In genomic region chr6:105231771-105232170, GRCh38 we compare ENCODE assay signal across 4 cellular contexts. TPM values are rescaled to one million over a fixed set of nuclear protein-coding genes. Genes with fewer than 3 reads are reported as not detected.
"Had no signal": no experiment of that assay in that cellular context is flagged by ENCODE, and none has a peak within 500 bp of the region (broad histone marks: within the 10 kb centered on the region; RNA-seq: fewer than 3 reads in every experiment).

No MANE protein-coding gene starts in this region.

RNA-seq across cellular contexts. Expression of gene POPDC3, which starts 52.0 kb away (rescaled TPM):
- total RNA-seq: suprapubic skin, thoracic aorta, ureter, vagina had no signal
